1 cellular context compared by ENCODE assay signal in genomic region chr1:232805269-232806070, GRCh38.
TF ChIP-seq lines count a peak whose summit lies in the region.

Gene MAP10, plus strand, starts transcription at chr1:232805416. Its CDS starts 34 bp downstream, at chr1:232805450.

TF ChIP-seq in liver, 16 proteins besides CTCF, POLR2A, EP300 and RAD21 (continued from another document):
- TF ChIP-seq REST (IDR thresholded peaks at IDR 0.05) (peak; percentile 64), YY1 (IDR thresholded peaks at IDR 0.05) (peak; percentile 97), EGR1 (IDR thresholded peaks at IDR 0.05; ENCODE audit: low read depth in 2 of 2) (no peak), ATF3 (IDR thresholded peaks at IDR 0.05) (no peak), GABPA (IDR thresholded peaks at IDR 0.05 in 1 of 2, conservative IDR thresholded peaks at IDR 0.05 in 1 of 2) (no peak), RXRA (IDR thresholded peaks at IDR 0.05) (no peak), ZBTB33 (IDR thresholded peaks at IDR 0.05) (peak; percentile 99)
